9 cellular contexts compared by ENCODE assay signal in the genomic region with DNA sequence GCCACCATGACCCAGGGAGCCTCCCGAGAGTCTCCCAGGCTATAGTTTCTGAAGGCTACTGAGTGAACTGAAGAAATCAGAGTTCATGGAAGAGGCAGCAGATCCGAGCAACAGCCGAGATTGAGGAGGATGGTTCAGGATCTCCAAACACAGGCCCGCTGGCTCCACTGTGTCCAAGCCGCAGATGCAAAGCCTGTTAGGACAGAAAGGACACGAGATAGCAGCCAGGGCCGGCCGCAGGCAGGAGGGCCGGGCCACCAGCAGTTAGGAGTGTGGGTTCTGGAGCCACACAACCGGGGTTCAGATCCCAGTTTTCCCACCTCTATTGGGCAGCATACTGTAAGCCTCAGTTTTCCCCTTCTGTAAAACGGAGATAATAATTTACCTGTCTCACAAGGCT. TPM values are rescaled to one million over a fixed set of nuclear protein-coding genes. Genes with fewer than 3 reads are reported as not detected.
DNase-seq lines count a peak whose midpoint lies in the region; ATAC-seq and TF ChIP-seq lines count a peak whose summit lies in the region.
"Had no signal": no experiment of that assay in that cellular context is flagged by ENCODE, and none has a peak within 500 bp of the region (broad histone marks: within the 10 kb centered on the region; RNA-seq: fewer than 3 reads in every experiment).

No MANE protein-coding gene starts in this region.

- intact Hi-C loops in breast epithelium (cut with DNase I; ENCODE audit: low total_unique reads) (no loop called here), MCF 10A (cut with micrococcal nuclease) (no loop called here)

- peaks cover 16 to 22% of the 10 kb centered on the region in 2 donors for H3K4me1 ChIP-seq in breast epithelium
- H3K4me1 ChIP-seq in urinary bladder (ENCODE audit: insufficient read depth), result no peaks in the 10 kb centered on the region

- peaks cover 12% of the 10 kb centered on the region for H3K36me3 Mint-ChIP-seq in MCF 10A (ENCODE audit: insufficient read depth, unreplicated experiment)
- peaks cover 2% of the 10 kb centered on the region for H3K36me3 Mint-ChIP-seq in central memory CD8-positive, alpha-beta T cell (ENCODE audit: insufficient read depth)
- peaks cover 6% of the 10 kb centered on the region for H3K36me3 Mint-ChIP-seq in nephron progenitor cell (ENCODE audit: low read depth)

- ATAC-seq in central memory CD8-positive, alpha-beta T cell (replicated peaks; ENCODE audit: extremely low read depth, poor library complexity, severe bottlenecking), result no peak

- no peaks in the 10 kb centered on the region for H3K9me3 ChIP-seq in breast epithelium

- TF ChIP-seq CTCF in breast epithelium (IDR thresholded peaks at IDR 0.05) (no peak), MCF 10A (IDR thresholded peaks at IDR 0.05; ENCODE audit: unreplicated experiment) (no peak), nephron progenitor cell (IDR thresholded peaks at IDR 0.05) (no peak)

- DNase-seq in breast epithelium (ENCODE audit: low spot score in 2 of 2) (no peak), MCF 10A (ENCODE audit: unreplicated experiment) (no peak), nephron progenitor cell (no peak), pons (ENCODE audit: low spot score) (no peak)
- no peak for DNase-seq in central memory CD8-positive, alpha-beta T cell (ENCODE audit: low spot score in 2 of 2)
- DNase-seq in stimulated activated CD4-positive, alpha-beta T cell treated with anti-CD3 and anti-CD28 coated beads, Interleukin-4, amount 100 ng/mL, for 4 hours, result no peak
- DNase-seq in stimulated activated CD4-positive, alpha-beta T cell treated with anti-CD3 and anti-CD28 coated beads, Interleukin-15, amount 100 ng/mL, for 24 hours, result no peak
- DNase-seq: NCI-H446 treated with DMSO at 0.1 percent for 48 hours had no signal

- peak overlapping the region in 1 of 3 donors; percentile 26 for H3K4me3 ChIP-seq in breast epithelium
- H3K4me3 ChIP-seq in urinary bladder (ENCODE audit: low read depth, low read length), result no peak overlapping the region

- POLR2A ChIA-PET in MCF 10A (lab: Yijun Ruan, JAX), result no interaction called here

- no peaks in the 10 kb centered on the region for H3K27me3 ChIP-seq in breast epithelium

- H3K4me3 Mint-ChIP-seq in MCF 10A (ENCODE audit: unreplicated experiment), result no peak overlapping the region
- H3K4me3 Mint-ChIP-seq in central memory CD8-positive, alpha-beta T cell, result peak overlapping the region; percentile 6
- no peak overlapping the region for H3K4me3 Mint-ChIP-seq in nephron progenitor cell

- H3K9me3 Mint-ChIP-seq in MCF 10A (ENCODE audit: unreplicated experiment), result no peaks in the 10 kb centered on the region
- H3K9me3 Mint-ChIP-seq in central memory CD8-positive, alpha-beta T cell, result no peaks in the 10 kb centered on the region
- peaks cover 5% of the 10 kb centered on the region for H3K9me3 Mint-ChIP-seq in nephron progenitor cell

- CTCF ChIA-PET in MCF 10A (lab: Yijun Ruan, JAX), result no interaction called here

- H3K36me3 ChIP-seq in breast epithelium (no peaks in the 10 kb centered on the region), urinary bladder (ENCODE audit: insufficient read depth) (no peaks in the 10 kb centered on the region)

- no TSS peak for BruUV-seq in MCF 10A (replicated peaks; lab: Mats Ljungman, UMichigan)

- H3K4me1 Mint-ChIP-seq in MCF 10A (ENCODE audit: insufficient read depth, unreplicated experiment), result no peaks in the 10 kb centered on the region
- H3K4me1 Mint-ChIP-seq in central memory CD8-positive, alpha-beta T cell, result peaks cover 26% of the 10 kb centered on the region
- peaks cover 53% of the 10 kb centered on the region for H3K4me1 Mint-ChIP-seq in nephron progenitor cell

- 64% methylated on average over 11 of the region's 11 CpGs for WGBS in urinary bladder

- no peak for TF ChIP-seq POLR2A in breast epithelium (IDR thresholded peaks at IDR 0.05)

- H3K27me3 Mint-ChIP-seq in MCF 10A (ENCODE audit: insufficient read depth, unreplicated experiment) (no peaks in the 10 kb centered on the region), nephron progenitor cell (ENCODE audit: low read depth, poor library complexity) (peaks cover 2% of the 10 kb centered on the region)
- H3K27me3 Mint-ChIP-seq in central memory CD8-positive, alpha-beta T cell, result no peaks in the 10 kb centered on the region

- peak overlapping the region; percentile 85 to 97 for H3K27ac ChIP-seq in breast epithelium
- H3K27ac ChIP-seq in urinary bladder (ENCODE audit: low read depth), result peak overlapping the region; percentile 80

- H3K27ac Mint-ChIP-seq in MCF 10A (ENCODE audit: low read depth, unreplicated experiment), result no peak overlapping the region
- peak overlapping the region; percentile 99 for H3K27ac Mint-ChIP-seq in central memory CD8-positive, alpha-beta T cell (ENCODE audit: low read depth)
- peak overlapping the region; percentile 39 for H3K27ac Mint-ChIP-seq in nephron progenitor cell

RNA-seq across cellular contexts. Expression of a gene that starts 27.7 kb away (rescaled TPM):
- total RNA-seq in breast epithelium (10 to 100 TPM; 17.8 to 31.5 (median 22.2) TPM), MCF 10A (2022) (25.1 and 27.5 TPM in 2 replicates), urinary bladder (28.1 TPM)
- polyA plus RNA-seq in urinary bladder, result 38.3 TPM
